Comparison of ENCODE assay signal across 2 cellular contexts in genomic region chr10:86285136-86285790, GRCh38.
A peak's percentile ranks its signal among the peaks of the same experiment; 100 is the strongest.
TF ChIP-seq lines count a peak whose summit lies in the region.

No MANE protein-coding gene starts in this region.

TF ChIP-seq in SK-N-SH, 30 proteins besides CTCF, POLR2A, EP300 and RAD21 (continued from another document):
- TF ChIP-seq YY1 (IDR thresholded peaks at IDR 0.05; ENCODE audit: low read depth), result no peak
- no peak for TF ChIP-seq IRF3 (IDR thresholded peaks at IDR 0.05; ENCODE audit: low read depth, low read length)
- TF ChIP-seq PBX3 (IDR thresholded peaks at IDR 0.05), result no peak
- no peak for TF ChIP-seq FOXM1 (IDR thresholded peaks at IDR 0.05; ENCODE audit: low read depth)
- peak; percentile 13; the same call in 1 of the 2 replicates for TF ChIP-seq RCOR1 (IDR thresholded peaks at IDR 0.05; ENCODE audit: low read length)
- no peak for TF ChIP-seq POLR2AphosphoS5 (IDR thresholded peaks at IDR 0.05; ENCODE audit: low read depth, low read length)
- TF ChIP-seq CHD2 (IDR thresholded peaks at IDR 0.05; ENCODE audit: low read length, partially characterized antibody), result no peak

TF ChIP-seq in SK-N-SH treated with all-trans-retinoic acid at 6 μM for 48 hours, 23 proteins besides CTCF, POLR2A, EP300 and RAD21 (continued from another document):
- TF ChIP-seq, protein P1, sequence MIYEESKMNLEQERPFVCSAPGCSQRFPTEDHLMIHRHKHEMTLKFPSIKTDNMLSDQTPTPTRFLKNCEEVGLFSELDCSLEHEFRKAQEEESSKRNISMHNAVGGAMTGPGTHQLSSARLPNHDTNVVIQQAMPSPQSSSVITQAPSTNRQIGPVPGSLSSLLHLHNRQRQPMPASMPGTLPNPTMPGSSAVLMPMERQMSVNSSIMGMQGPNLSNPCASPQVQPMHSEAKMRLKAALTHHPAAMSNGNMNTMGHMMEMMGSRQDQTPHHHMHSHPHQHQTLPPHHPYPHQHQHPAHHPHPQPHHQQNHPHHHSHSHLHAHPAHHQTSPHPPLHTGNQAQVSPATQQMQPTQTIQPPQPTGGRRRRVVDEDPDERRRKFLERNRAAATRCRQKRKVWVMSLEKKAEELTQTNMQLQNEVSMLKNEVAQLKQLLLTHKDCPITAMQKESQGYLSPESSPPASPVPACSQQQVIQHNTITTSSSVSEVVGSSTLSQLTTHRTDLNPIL (CRISPR knock-in tag; IDR thresholded peaks at IDR 0.05; ENCODE audit: low read depth), result no peak
